In the genomic region with DNA sequence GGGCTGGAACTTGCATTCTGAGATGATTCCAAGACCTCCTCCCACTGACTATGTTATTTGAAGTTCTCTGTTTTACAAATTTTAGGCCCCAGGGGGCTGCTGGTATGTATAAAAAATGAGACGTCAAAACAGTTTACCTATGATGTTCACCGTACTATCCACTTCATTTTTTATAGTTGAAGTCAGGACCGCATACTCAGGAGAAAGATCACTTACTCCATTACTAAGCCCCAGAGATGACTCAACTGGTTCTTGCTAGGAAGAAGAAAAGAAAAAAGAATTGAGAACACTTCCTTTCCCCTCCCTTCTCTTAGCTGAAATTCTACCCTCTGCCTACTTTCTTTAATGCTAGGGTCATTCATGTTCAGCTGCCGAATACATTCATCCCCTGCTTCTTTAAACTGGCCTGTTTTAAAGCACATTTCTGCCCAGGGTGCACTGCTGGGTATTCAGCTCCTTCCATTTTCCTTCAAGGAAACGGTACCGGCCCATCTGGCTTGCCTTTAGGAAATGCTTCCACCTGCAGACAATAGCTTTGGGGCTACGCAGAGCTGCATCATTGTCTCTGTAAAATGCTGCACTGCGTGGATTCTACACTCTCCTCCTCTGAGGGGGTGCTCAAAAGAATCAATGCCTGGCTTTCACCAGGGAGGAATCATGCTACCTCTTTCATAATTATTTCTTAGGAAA, we compare ENCODE assay signal across 9 cellular contexts.
DNase-seq lines count a peak whose midpoint lies in the region; ATAC-seq lines count a peak whose summit lies in the region.
"Had no signal": no experiment of that assay in that cellular context is flagged by ENCODE, and none has a peak within 500 bp of the region (broad histone marks: within the 10 kb centered on the region; RNA-seq: fewer than 3 reads in every experiment).

No MANE protein-coding gene starts in this region.

- H3K4me1 ChIP-seq in SJSA1 (replicated peaks): peaks cover 19% of the 10 kb centered on the region

- H3K9me3 ChIP-seq in SJSA1 (replicated peaks): no peaks in the 10 kb centered on the region

- peak; percentile 66 for DNase-seq in EL
- DNase-seq in SJSA1 (ENCODE audit: low read depth in 1 of 2, low spot score in 2 of 2): peak in 1 of 2 experiments; percentile 64
- DNase-seq in epithelial cell of prostate (ENCODE audit: low read depth, low spot score): no peak
- peak; percentile 52 for DNase-seq in renal cortical epithelial cell (ENCODE audit: low read depth)
- no peak for DNase-seq in pons (ENCODE audit: low spot score)
- no peak for DNase-seq in DMS153 (lab: John Stamatoyannopoulos, UW)
- DNase-seq in HK-2 (ENCODE audit: unreplicated experiment): no peak
- DNase-seq: SHP77 had no signal

- no peaks in the 10 kb centered on the region for H3K27me3 ChIP-seq in SJSA1 (replicated peaks)

- peak overlapping the region; percentile 67 for H3K27ac ChIP-seq in SJSA1
- H3K27ac ChIP-seq in epithelial cell of prostate: peak overlapping the region; percentile 57

- no peak overlapping the region for H3K4me3 ChIP-seq in SJSA1

- peaks cover 24% of the 10 kb centered on the region for H3K36me3 ChIP-seq in SJSA1

- no peak for ATAC-seq in HG03571 (IDR thresholded peaks at IDR 0.05; ENCODE audit: unreplicated experiment)

Comparison
In these comparisons a context has a peak if more than half of its experiments do, and no peak if none do; other contexts are left out.
1. DNase-seq: peak in EL (single experiment) and renal cortical epithelial cell (single experiment); none in epithelial cell of prostate (single experiment), pons (single experiment), DMS153 (single experiment) and HK-2 (single experiment).